1 cellular context compared by ENCODE assay signal in the genomic region with DNA sequence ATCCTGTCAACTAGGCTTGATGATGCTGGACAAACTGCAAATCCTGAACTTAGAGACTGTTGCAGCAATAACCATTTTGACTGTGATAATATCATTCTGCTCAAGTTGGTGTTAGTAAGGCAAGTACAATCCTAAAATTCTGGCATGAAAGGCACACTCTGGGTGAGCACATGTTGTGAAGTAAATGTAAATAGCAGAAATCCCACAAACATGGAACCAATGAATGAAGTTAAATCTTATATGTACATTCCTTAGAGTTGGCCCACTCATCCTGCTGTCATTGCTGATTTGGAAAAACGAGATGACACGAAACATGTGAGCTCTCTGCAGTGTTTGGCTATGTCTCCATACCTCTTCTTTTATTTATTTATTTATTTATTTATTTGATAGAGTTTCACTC.
TF ChIP-seq lines count a peak whose summit lies in the region.

No MANE protein-coding gene starts in this region.

TF ChIP-seq in GM23338, 12 proteins besides CTCF, POLR2A, EP300 and RAD21 (continued from another document):
- TF ChIP-seq, protein P1, sequence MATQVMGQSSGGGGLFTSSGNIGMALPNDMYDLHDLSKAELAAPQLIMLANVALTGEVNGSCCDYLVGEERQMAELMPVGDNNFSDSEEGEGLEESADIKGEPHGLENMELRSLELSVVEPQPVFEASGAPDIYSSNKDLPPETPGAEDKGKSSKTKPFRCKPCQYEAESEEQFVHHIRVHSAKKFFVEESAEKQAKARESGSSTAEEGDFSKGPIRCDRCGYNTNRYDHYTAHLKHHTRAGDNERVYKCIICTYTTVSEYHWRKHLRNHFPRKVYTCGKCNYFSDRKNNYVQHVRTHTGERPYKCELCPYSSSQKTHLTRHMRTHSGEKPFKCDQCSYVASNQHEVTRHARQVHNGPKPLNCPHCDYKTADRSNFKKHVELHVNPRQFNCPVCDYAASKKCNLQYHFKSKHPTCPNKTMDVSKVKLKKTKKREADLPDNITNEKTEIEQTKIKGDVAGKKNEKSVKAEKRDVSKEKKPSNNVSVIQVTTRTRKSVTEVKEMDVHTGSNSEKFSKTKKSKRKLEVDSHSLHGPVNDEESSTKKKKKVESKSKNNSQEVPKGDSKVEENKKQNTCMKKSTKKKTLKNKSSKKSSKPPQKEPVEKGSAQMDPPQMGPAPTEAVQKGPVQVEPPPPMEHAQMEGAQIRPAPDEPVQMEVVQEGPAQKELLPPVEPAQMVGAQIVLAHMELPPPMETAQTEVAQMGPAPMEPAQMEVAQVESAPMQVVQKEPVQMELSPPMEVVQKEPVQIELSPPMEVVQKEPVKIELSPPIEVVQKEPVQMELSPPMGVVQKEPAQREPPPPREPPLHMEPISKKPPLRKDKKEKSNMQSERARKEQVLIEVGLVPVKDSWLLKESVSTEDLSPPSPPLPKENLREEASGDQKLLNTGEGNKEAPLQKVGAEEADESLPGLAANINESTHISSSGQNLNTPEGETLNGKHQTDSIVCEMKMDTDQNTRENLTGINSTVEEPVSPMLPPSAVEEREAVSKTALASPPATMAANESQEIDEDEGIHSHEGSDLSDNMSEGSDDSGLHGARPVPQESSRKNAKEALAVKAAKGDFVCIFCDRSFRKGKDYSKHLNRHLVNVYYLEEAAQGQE (IDR thresholded peaks at IDR 0.05; ENCODE audit: unreplicated experiment), result no peak
- TF ChIP-seq CREB1 (CRISPR knock-in tag; IDR thresholded peaks at IDR 0.05; ENCODE audit: low read depth) (no peak), ZNF114 (CRISPR knock-in tag; IDR thresholded peaks at IDR 0.05) (no peak)
- TF ChIP-seq, protein P2, sequence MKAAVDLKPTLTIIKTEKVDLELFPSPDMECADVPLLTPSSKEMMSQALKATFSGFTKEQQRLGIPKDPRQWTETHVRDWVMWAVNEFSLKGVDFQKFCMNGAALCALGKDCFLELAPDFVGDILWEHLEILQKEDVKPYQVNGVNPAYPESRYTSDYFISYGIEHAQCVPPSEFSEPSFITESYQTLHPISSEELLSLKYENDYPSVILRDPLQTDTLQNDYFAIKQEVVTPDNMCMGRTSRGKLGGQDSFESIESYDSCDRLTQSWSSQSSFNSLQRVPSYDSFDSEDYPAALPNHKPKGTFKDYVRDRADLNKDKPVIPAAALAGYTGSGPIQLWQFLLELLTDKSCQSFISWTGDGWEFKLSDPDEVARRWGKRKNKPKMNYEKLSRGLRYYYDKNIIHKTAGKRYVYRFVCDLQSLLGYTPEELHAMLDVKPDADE (IDR thresholded peaks at IDR 0.05), result no peak
